13 cellular contexts compared by ENCODE assay signal in genomic region chr10:14547826-14548225, GRCh38.
DNase-seq lines count a peak whose midpoint lies in the region; ATAC-seq, FAIRE-seq and TF ChIP-seq lines count a peak whose summit lies in the region.
"Had no signal": no experiment of that assay in that cellular context is flagged by ENCODE, and none has a peak within 500 bp of the region (broad histone marks: within the 10 kb centered on the region; RNA-seq: fewer than 3 reads in every experiment).

No MANE protein-coding gene starts in this region.

- no peak for FAIRE-seq in H54 (lab: Jason Lieb, UNC)

- peak overlapping the region; percentile 3 for H3K18ac ChIP-seq in trophoblast cell (ENCODE audit: low read length)

- no peak overlapping the region for H3K27ac ChIP-seq in SK-N-SH (ENCODE audit: low read depth in 2 of 2, low read length in 1 of 2)
- H3K27ac ChIP-seq in endodermal cell (ENCODE audit: low read depth, low read length): no peak overlapping the region
- H3K27ac ChIP-seq in trophoblast cell (ENCODE audit: low read depth, low read length): no peak overlapping the region

- H3K27me3 Mint-ChIP-seq in endodermal cell (ENCODE audit: insufficient read depth): no peaks in the 10 kb centered on the region

- H3K4ac ChIP-seq in trophoblast cell (ENCODE audit: low read depth, low read length): no peak overlapping the region

- H3K4me2 ChIP-seq in SK-N-SH: no peak overlapping the region
- no peak overlapping the region for H3K4me2 ChIP-seq in Loucy (ENCODE audit: low read depth, low read length, poor library complexity, severe bottlenecking)
- no peak overlapping the region for H3K4me2 ChIP-seq in trophoblast cell (ENCODE audit: low read length)

- no peak overlapping the region for H2BK120ac ChIP-seq in trophoblast cell (ENCODE audit: insufficient read depth, low read length, poor library complexity)

- H3F3A ChIP-seq in SK-N-SH (replicated peaks; ENCODE audit: insufficient read depth): no peaks in the 10 kb centered on the region
- H3F3A ChIP-seq in Loucy (ENCODE audit: low read depth): no peaks in the 10 kb centered on the region

- no peak for DNase-seq in SK-N-SH
- peak; percentile 73 for DNase-seq in endodermal cell
- DNase-seq in trophoblast cell: peak in 1 of 2 donors; percentile 27
- DNase-seq in H54 (ENCODE audit: insufficient read length, low spot score): no peak
- DNase-seq in GM19240 (ENCODE audit: insufficient read length, low spot score): no peak
- DNase-seq: ACHN; activated CD4-positive, CD25-positive, alpha-beta regulatory T cell; hippocampal formation; RPMI8226 had no signal

- no peak overlapping the region for H2AK5ac ChIP-seq in trophoblast cell (ENCODE audit: low read length)

- POLR2A ChIA-PET in SK-N-SH (lab: Yijun Ruan, JAX): no interaction called here

- no peak overlapping the region for H2BK5ac ChIP-seq in trophoblast cell (ENCODE audit: low read depth, low read length, poor library complexity)

- H4K8ac ChIP-seq in trophoblast cell (ENCODE audit: low read depth, low read length): peak overlapping the region; percentile 9

- H3K9me3 ChIP-seq in SK-N-SH (no peaks in the 10 kb centered on the region), Loucy (ENCODE audit: insufficient read depth, low read depth, low read length) (no peaks in the 10 kb centered on the region), endodermal cell (ENCODE audit: control insufficient read depth, low read length) (no peaks in the 10 kb centered on the region), trophoblast cell (ENCODE audit: insufficient read depth, low read depth, low read length) (no peaks in the 10 kb centered on the region)

- no peak for TF ChIP-seq EP300 in SK-N-SH (IDR thresholded peaks at IDR 0.05; ENCODE audit: borderline replicate concordance in 1 of 2, low read depth in 1 of 2, low read length in 1 of 2)

- H3K4me3 ChIP-seq in SK-N-SH (ENCODE audit: low read depth in 2 of 2, low read length in 1 of 2) (no peak overlapping the region), Loucy (ENCODE audit: low read length, poor library complexity, severe bottlenecking) (no peak overlapping the region), endodermal cell (ENCODE audit: low read length) (no peak overlapping the region), trophoblast cell (ENCODE audit: low read depth, low read length) (no peak overlapping the region)

- H3K9me2 ChIP-seq in SK-N-SH (no peaks in the 10 kb centered on the region), Loucy (replicated peaks; ENCODE audit: low read depth, low read length) (no peaks in the 10 kb centered on the region)

- H3K14ac ChIP-seq in trophoblast cell (ENCODE audit: low read length): no peak overlapping the region

- no peaks in the 10 kb centered on the region for H3K79me1 ChIP-seq in trophoblast cell (ENCODE audit: low read length)

- 93% methylated on average over 10 of the region's 10 CpGs for whole genome bisulfite sequencing in SK-N-SH (ENCODE audit: low lambda C conversion rate)
- 83 to 91% methylated on average over 9 to 10 of the region's 10 CpGs for WGBS in endodermal cell (ENCODE audit: insufficient coverage in 1 of 2, insufficient read length in 1 of 2), 2 experiments
- no CpG with 5 or more reads among the region's 10 CpGs for WGBS in trophoblast cell (ENCODE audit: extremely low coverage, insufficient coverage, insufficient read length)

- no peak overlapping the region for H4K12ac ChIP-seq in trophoblast cell (ENCODE audit: low read depth, low read length)

- CTCF ChIA-PET in SK-N-SH (lab: Yijun Ruan, JAX): interaction anchor here (0.7 to 1.1 kb wide), 3 partner anchors 11 to 746 kb away, joined by 3 to 6 read pairs (median 4); no protein-coding TSS in a partner anchor

- H3K4me1 ChIP-seq in SK-N-SH (ENCODE audit: control insufficient read depth in 1 of 2, insufficient read depth in 2 of 2, low read depth in 1 of 2, low read length in 1 of 2) (peaks cover 0 to 8% of the 10 kb centered on the region in 2 experiments; a peak in 2 of 4 replicates), Loucy (ENCODE audit: insufficient read depth, low read length, poor library complexity, severe bottlenecking) (peaks cover 11% of the 10 kb centered on the region), endodermal cell (ENCODE audit: control insufficient read depth, insufficient read depth, low read length) (peaks cover 6% of the 10 kb centered on the region), trophoblast cell (ENCODE audit: control insufficient read depth in 1 of 2, insufficient read depth in 2 of 2, low read length in 2 of 2) (peaks cover 2% of the 10 kb centered on the region in 2 experiments)

- peak overlapping the region; percentile 88 for H3K27ac Mint-ChIP-seq in endodermal cell
- H3K27ac Mint-ChIP-seq: dendritic cell treated with granulocyte-macrophage colony-stimulating factor and Interleukin-4, amounts not matched to agents 40 ng/mL and 50 ng/mL, for 4 days had no signal

- H2AFZ ChIP-seq in SK-N-SH (ENCODE audit: low read depth) (no peak overlapping the region), Loucy (ENCODE audit: low read length) (no peak overlapping the region), trophoblast cell (ENCODE audit: insufficient read depth, low read length, poor library complexity) (no peak overlapping the region)

- peaks cover 27% of the 10 kb centered on the region for H3K4me1 Mint-ChIP-seq in endodermal cell

- H4K20me1 ChIP-seq in SK-N-SH (ENCODE audit: insufficient read depth) (no peaks in the 10 kb centered on the region), Loucy (ENCODE audit: insufficient read depth, low read length, poor library complexity, severe bottlenecking) (no peaks in the 10 kb centered on the region)

- no peaks in the 10 kb centered on the region for H3K9me3 Mint-ChIP-seq in endodermal cell
- H3K9me3 Mint-ChIP-seq: dendritic cell treated with granulocyte-macrophage colony-stimulating factor and Interleukin-4, amounts not matched to agents 40 ng/mL and 50 ng/mL, for 4 days had no signal

- no peak overlapping the region for H4K91ac ChIP-seq in trophoblast cell (ENCODE audit: low read depth, low read length)

- no peak overlapping the region for H2BK12ac ChIP-seq in trophoblast cell (ENCODE audit: low read length)

- no peak overlapping the region for H3K9ac ChIP-seq in SK-N-SH
- no peak overlapping the region for H3K9ac ChIP-seq in Loucy (ENCODE audit: low read depth, low read length, poor library complexity, severe bottlenecking)
- no peak overlapping the region for H3K9ac ChIP-seq in endodermal cell (ENCODE audit: extremely low read depth, low read length, poor library complexity, severe bottlenecking)
- no peak overlapping the region for H3K9ac ChIP-seq in trophoblast cell (ENCODE audit: low read length)

- H3K27me3 ChIP-seq in SK-N-SH (ENCODE audit: insufficient read depth) (no peaks in the 10 kb centered on the region), Loucy (ENCODE audit: insufficient read depth, low read length, poor library complexity, severe bottlenecking) (no peaks in the 10 kb centered on the region), endodermal cell (ENCODE audit: control insufficient read depth, insufficient read depth, low read length, poor library complexity, severe bottlenecking) (no peaks in the 10 kb centered on the region), trophoblast cell (ENCODE audit: insufficient read depth, low read length) (no peaks in the 10 kb centered on the region)

- no peak for ATAC-seq in SK-N-SH treated with all-trans-retinoic acid at 6 μM for 48 hours
- no peak for ATAC-seq in HG03457 (IDR thresholded peaks at IDR 0.05; ENCODE audit: unreplicated experiment)

- TF ChIP-seq CTCF in SK-N-SH (IDR thresholded peaks at IDR 0.05) (peak; percentile 27; the same call in 1 of the 2 replicates), Loucy (conservative IDR thresholded peaks at IDR 0.05; ENCODE audit: low read length) (peak; percentile 55), endodermal cell (conservative IDR thresholded peaks at IDR 0.05) (peak; percentile 67)

- H3K36me3 ChIP-seq in SK-N-SH (replicated peaks in 1 of 2; ENCODE audit: control insufficient read depth in 1 of 2, insufficient read depth in 2 of 2, low read length in 1 of 2) (no peaks in the 10 kb centered on the region), Loucy (ENCODE audit: insufficient read depth, low read length) (no peaks in the 10 kb centered on the region; the same call in 1 of the 2 replicates), endodermal cell (ENCODE audit: control insufficient read depth, insufficient read depth, low read length) (no peaks in the 10 kb centered on the region), trophoblast cell (ENCODE audit: control insufficient read depth in 1 of 2, insufficient read depth in 2 of 2, low read length in 2 of 2) (peaks cover 5 to 7% of the 10 kb centered on the region in 2 experiments)

- TF ChIP-seq POLR2A in H54 (IDR thresholded peaks at IDR 0.05; ENCODE audit: low read depth, low read length): no peak

- H3K4me3 Mint-ChIP-seq in endodermal cell: no peak overlapping the region
- H3K4me3 Mint-ChIP-seq: dendritic cell treated with granulocyte-macrophage colony-stimulating factor and Interleukin-4, amounts not matched to agents 40 ng/mL and 50 ng/mL, for 4 days had no signal

- TF ChIP-seq RAD21 in SK-N-SH (IDR thresholded peaks at IDR 0.05; ENCODE audit: low read length): no peak

- H3K79me2 ChIP-seq in SK-N-SH (ENCODE audit: insufficient read depth) (no peaks in the 10 kb centered on the region), Loucy (ENCODE audit: insufficient read depth, low read length) (peaks cover 16% of the 10 kb centered on the region; the same call in 1 of the 2 replicates), trophoblast cell (ENCODE audit: control insufficient read depth, insufficient read depth, low read length, poor library complexity) (no peaks in the 10 kb centered on the region)

- peaks cover 4% of the 10 kb centered on the region for H3K36me3 Mint-ChIP-seq in endodermal cell (ENCODE audit: low read depth)

- H3K23ac ChIP-seq in trophoblast cell (ENCODE audit: low read length): no peak overlapping the region

TF ChIP-seq in SK-N-SH, 30 proteins besides CTCF, POLR2A, EP300 and RAD21 (continues in another document):
- no peak for TF ChIP-seq TCF12 (IDR thresholded peaks at IDR 0.05)
- TF ChIP-seq RXRA (IDR thresholded peaks at IDR 0.05; ENCODE audit: borderline replicate concordance, low read depth): no peak
- TF ChIP-seq TAF1 (IDR thresholded peaks at IDR 0.05; ENCODE audit: borderline replicate concordance, low read depth, low read length): no peak
- no peak for TF ChIP-seq GATA2 (CRISPR knock-in tag; IDR thresholded peaks at IDR 0.05)

TF ChIP-seq in SK-N-SH treated with all-trans-retinoic acid at 6 μM for 48 hours, 23 proteins besides CTCF, POLR2A, EP300 and RAD21 (continues in another document):
- TF ChIP-seq ESRRG (CRISPR knock-in tag; IDR thresholded peaks at IDR 0.05) (no peak), PPARA (CRISPR knock-in tag; IDR thresholded peaks at IDR 0.05; ENCODE audit: borderline replicate concordance) (no peak)
